ENCODE assay signal across 16 cellular contexts in genomic region chr17:40281663-40282062, GRCh38. TPM values are rescaled to one million over a fixed set of nuclear protein-coding genes. Genes with fewer than 3 reads are reported as not detected.
DNase-seq lines count a peak whose midpoint lies in the region; TF ChIP-seq lines count a peak whose summit lies in the region.
"Had no signal": no experiment of that assay in that cellular context is flagged by ENCODE, and none has a peak within 500 bp of the region (broad histone marks: within the 10 kb centered on the region; RNA-seq: fewer than 3 reads in every experiment).

No MANE protein-coding gene starts in this region.

- H3K4me1 Mint-ChIP-seq in activated CD4-positive, alpha-beta T cell treated with anti-CD3 and anti-CD28 coated beads, Interleukin-2, amount 10 ng/mL, durations not matched to agents 7 days and 5 days = peaks cover 37% of the 10 kb centered on the region

- WGBS in sigmoid colon, 2 donors = 85 to 92% methylated on average over 2 of the region's 2 CpGs

- H3K4me3 Mint-ChIP-seq in activated CD4-positive, alpha-beta T cell treated with anti-CD3 and anti-CD28 coated beads, Interleukin-2, amount 10 ng/mL, durations not matched to agents 7 days and 5 days = no peak overlapping the region
- H3K4me3 Mint-ChIP-seq: HFFc6 had no signal

- H3K36me3 ChIP-seq in KOPT-K1 (ENCODE audit: insufficient read depth, low read length) (peaks cover 48% of the 10 kb centered on the region), sigmoid colon (peaks cover 32 to 56% (median 38%) of the 10 kb centered on the region in 4 donors)

- peaks cover 41% of the 10 kb centered on the region for H3K36me3 Mint-ChIP-seq in activated CD4-positive, alpha-beta T cell treated with anti-CD3 and anti-CD28 coated beads, Interleukin-2, amount 10 ng/mL, durations not matched to agents 7 days and 5 days (ENCODE audit: low read depth)

- H3K27ac ChIP-seq in KOPT-K1 (ENCODE audit: low read depth, low read length, poor library complexity, severe bottlenecking) (peak overlapping the region; percentile 65), sigmoid colon (no peak overlapping the region)
- H3K27ac ChIP-seq: adrenal gland, neutrophil had no signal

- no peak for TF ChIP-seq CTCF in sigmoid colon (IDR thresholded peaks at IDR 0.05)

- DNase-seq in activated CD4-positive, alpha-beta T cell treated with anti-CD3 and anti-CD28 coated beads, Interleukin-2, amount 10 ng/mL, durations not matched to agents 7 days and 5 days = no peak
- DNase-seq in activated CD4-positive, alpha-beta T cell treated with anti-CD3 and anti-CD28 coated beads, Interleukin-2, amount 50 U/mL, for 4 hours = no peak
- DNase-seq in astrocyte of the hippocampus (ENCODE audit: low read depth, low spot score) (peak; percentile 40), myocyte (ENCODE audit: low read depth) (peak; percentile 25), medulla oblongata (ENCODE audit: extremely low spot score) (no peak), sigmoid colon (no peak), AG08396 (ENCODE audit: low spot score) (no peak)
- DNase-seq: adrenal gland; erythroblast; HFFc6; left ventricle myocardium superior; NK-92 treated with Interleukin-12 subunit alpha and Interleukin-12 subunit beta, amount 100 ng/mL, for 24 hours; SIG-M5 had no signal

- TF ChIP-seq POLR2A in sigmoid colon (IDR thresholded peaks at IDR 0.05) = no peak

- CTCF ChIA-PET in activated CD4-positive, alpha-beta T cell treated with anti-CD3 and anti-CD28 coated beads, Interleukin-2, amount 10 ng/mL, durations not matched to agents 7 days and 5 days (lab: Charles Lee) = interaction anchor here (1.1 kb wide), 1 partner anchor 81 kb away, joined by 4 read pairs; no protein-coding TSS in a partner anchor

- H3K27ac Mint-ChIP-seq in activated CD4-positive, alpha-beta T cell treated with anti-CD3 and anti-CD28 coated beads, Interleukin-2, amount 10 ng/mL, durations not matched to agents 7 days and 5 days = peak overlapping the region; percentile 44
- H3K27ac Mint-ChIP-seq: HFFc6 had no signal

- no peaks in the 10 kb centered on the region for H3K9me3 ChIP-seq in KOPT-K1 (ENCODE audit: insufficient read depth, low read length, poor library complexity, severe bottlenecking)
- H3K9me3 ChIP-seq in sigmoid colon = no peaks in the 10 kb centered on the region
- H3K9me3 ChIP-seq: adrenal gland, neutrophil had no signal

- no peaks in the 10 kb centered on the region for H3K27me3 Mint-ChIP-seq in activated CD4-positive, alpha-beta T cell treated with anti-CD3 and anti-CD28 coated beads, Interleukin-2, amount 10 ng/mL, durations not matched to agents 7 days and 5 days

- peaks cover 0 to 15% (median 6%) of the 10 kb centered on the region in 4 donors for H3K4me1 ChIP-seq in sigmoid colon

- intact Hi-C loops in sigmoid colon (cut with DNase I) = no loop called here

- no peaks in the 10 kb centered on the region for H3K27me3 ChIP-seq in sigmoid colon
- H3K27me3 ChIP-seq: adrenal gland, neutrophil had no signal

- no peaks in the 10 kb centered on the region for H3K9me3 Mint-ChIP-seq in activated CD4-positive, alpha-beta T cell treated with anti-CD3 and anti-CD28 coated beads, Interleukin-2, amount 10 ng/mL, durations not matched to agents 7 days and 5 days
- H3K9me3 Mint-ChIP-seq: HFFc6 had no signal

- no peak overlapping the region for H3K4me3 ChIP-seq in sigmoid colon
- H3K4me3 ChIP-seq: adrenal gland, skin epidermis had no signal

- TF ChIP-seq EP300 in sigmoid colon (IDR thresholded peaks at IDR 0.05) = no peak

- POLR2A ChIA-PET in activated CD4-positive, alpha-beta T cell treated with anti-CD3 and anti-CD28 coated beads, Interleukin-2, amount 10 ng/mL, durations not matched to agents 7 days and 5 days (lab: Charles Lee) = no interaction called here

RNA-seq across cellular contexts. Expression of gene CDC6, which starts 6.0 kb away (rescaled TPM):
- total RNA-seq in activated CD4-positive, alpha-beta T cell treated with anti-CD3 and anti-CD28 coated beads, Interleukin-2, amount 10 ng/mL, durations not matched to agents 7 days and 5 days = 10 to 100 TPM; 81.1 to 98.8 TPM
- 2.6 and 3.8 TPM in 2 replicates for total RNA-seq in myocyte
- 2.9 TPM for polyA plus RNA-seq in myocyte (2012)
- 1 to 10 TPM in 1 of 4 donors, under 1 TPM in 2, not detected in 1; 0.33 to 1.5 (median 0.83) TPM for total RNA-seq in sigmoid colon
- polyA plus RNA-seq in sigmoid colon = 10 to 100 TPM in 1 of 3 donors, 1 to 10 TPM in 2; 2.4 to 10.9 (median 8.6) TPM

RNA-seq across cellular contexts. Expression of gene RARA, which starts 27.3 kb away (rescaled TPM):
- 10 to 100 TPM; 66.6 to 66.7 TPM for total RNA-seq in activated CD4-positive, alpha-beta T cell treated with anti-CD3 and anti-CD28 coated beads, Interleukin-2, amount 10 ng/mL, durations not matched to agents 7 days and 5 days
- total RNA-seq in myocyte (37.2 and 39.2 TPM in 2 replicates), sigmoid colon (10 to 100 TPM; 15.8 to 27.3 (median 20.5) TPM)
- 72.7 TPM for polyA plus RNA-seq in myocyte (2012)
- polyA plus RNA-seq in sigmoid colon = 10 to 100 TPM; 26.4 to 29.6 (median 27.8) TPM

Comparison
In these comparisons a context has a peak if more than half of its experiments do, and no peak if none do; other contexts are left out.
1. DNase-seq: peak in astrocyte of the hippocampus (single experiment) and myocyte (single experiment); none in activated CD4-positive, alpha-beta T cell treated with anti-CD3 and anti-CD28 coated beads, Interleukin-2, amount 10 ng/mL, durations not matched to agents 7 days and 5 days (single experiment), activated CD4-positive, alpha-beta T cell treated with anti-CD3 and anti-CD28 coated beads, Interleukin-2, amount 50 U/mL, for 4 hours (0 of 2), medulla oblongata (single experiment), sigmoid colon (single experiment) and AG08396 (single experiment).
2. RNA of gene CDC6, which starts 6.0 kb away (total RNA-seq): 81.1 to 98.8 TPM in activated CD4-positive, alpha-beta T cell treated with anti-CD3 and anti-CD28 coated beads, Interleukin-2, amount 10 ng/mL, durations not matched to agents 7 days and 5 days; 2.6 to 3.8 TPM in myocyte and 0.33 to 1.5 TPM in sigmoid colon; every median in the first group is over 10 times any median in the second.